Comparison of ENCODE assay signal across 9 cellular contexts in genomic region chr9:84404095-84404686, GRCh38.
DNase-seq lines count a peak whose midpoint lies in the region; ATAC-seq and TF ChIP-seq lines count a peak whose summit lies in the region.
"Had no signal": no experiment of that assay in that cellular context is flagged by ENCODE, and none has a peak within 500 bp of the region (broad histone marks: within the 10 kb centered on the region; RNA-seq: fewer than 3 reads in every experiment).

No MANE protein-coding gene starts in this region.

- H3K27ac ChIP-seq in brain microvascular endothelial cell, result no peak overlapping the region
- H3K27ac ChIP-seq: SJSA1 had no signal

- TF ChIP-seq CTCF in brain microvascular endothelial cell (IDR thresholded peaks at IDR 0.05; ENCODE audit: low read depth, low read length, missing control alignments), result peak; percentile 71

- ATAC-seq in HG03175 (IDR thresholded peaks at IDR 0.05; ENCODE audit: unreplicated experiment) (peak; percentile 45), GM19324 (IDR thresholded peaks at IDR 0.05; ENCODE audit: low FRiP score, unreplicated experiment) (no peak)

- in situ Hi-C loops in G401 (cut with HindIII; ENCODE audit: low sequenced_read_pairs) (no loop called here), brain microvascular endothelial cell (cut with HindIII; ENCODE audit: low pct_ligation_motif_present, low sequenced_read_pairs) (no loop called here)

- DNase-seq in G401 (ENCODE audit: low spot score) (peak; percentile 2), brain microvascular endothelial cell (no peak), midbrain (lab: John Stamatoyannopoulos, UW) (peak; percentile 17), HCEC 1CT (no peak), cortex of kidney (lab: John Stamatoyannopoulos, UW) (no peak), posterior cingulate gyrus (no peak)

- H3K4me3 ChIP-seq in brain microvascular endothelial cell (ENCODE audit: low read depth, low read length), result no peak overlapping the region
- H3K4me3 ChIP-seq: SJSA1 had no signal

- no peaks in the 10 kb centered on the region for H3K27me3 ChIP-seq in brain microvascular endothelial cell (replicated peaks)
- H3K27me3 ChIP-seq: SJSA1 had no signal

- no peaks in the 10 kb centered on the region for H3K36me3 ChIP-seq in brain microvascular endothelial cell (replicated peaks)
- H3K36me3 ChIP-seq: SJSA1 had no signal

- intact Hi-C loops in posterior cingulate gyrus (cut with DNase I), result no loop called here

Comparison
In these comparisons a context has a peak if more than half of its experiments do, and no peak if none do; other contexts are left out.
1. DNase-seq: peak in G401 (single experiment) and midbrain (single experiment); none in brain microvascular endothelial cell (single experiment), HCEC 1CT (single experiment), cortex of kidney (single experiment) and posterior cingulate gyrus (0 of 10).